ENCODE assay signal across 8 cellular contexts in the genomic region with DNA sequence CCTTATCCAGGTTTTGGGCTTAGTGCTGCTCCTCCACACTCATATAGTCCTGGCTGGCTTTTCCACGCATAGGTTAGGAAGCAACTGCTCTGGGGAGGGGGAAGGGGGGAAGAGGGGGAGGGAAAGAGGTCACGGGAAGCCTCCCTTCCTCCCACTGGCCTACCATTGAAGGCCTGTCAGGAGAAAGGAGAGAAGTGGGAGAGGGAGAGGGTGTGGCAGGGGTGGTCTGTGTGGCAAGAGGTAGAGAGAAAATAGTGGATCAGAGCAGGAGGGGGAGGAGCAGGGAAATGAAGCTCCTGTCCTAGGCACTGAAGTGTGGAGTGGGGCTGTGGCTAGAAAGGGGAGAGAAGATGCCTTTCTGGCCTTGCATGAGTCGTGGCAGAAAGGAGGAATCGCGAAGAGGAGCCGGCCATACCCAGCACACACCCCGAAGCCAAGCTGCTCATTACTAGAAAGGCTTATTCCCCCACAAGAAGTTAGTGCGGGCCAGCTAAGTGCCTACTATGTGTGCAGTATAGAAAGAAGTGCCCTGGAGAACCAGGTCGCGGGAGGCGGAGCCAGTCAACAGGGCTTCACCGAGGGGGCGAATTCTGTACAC. TPM values are rescaled to one million over a fixed set of nuclear protein-coding genes. Genes with fewer than 3 reads are reported as not detected.
A peak's percentile ranks its signal among the peaks of the same experiment; 100 is the strongest.
DNase-seq lines count a peak whose midpoint lies in the region; ATAC-seq and TF ChIP-seq lines count a peak whose summit lies in the region.

No MANE protein-coding gene starts in this region.

- peak overlapping the region; percentile 87 for H3K9ac ChIP-seq in Loucy (ENCODE audit: low read depth, low read length, poor library complexity, severe bottlenecking)

- H3K27ac ChIP-seq in dorsolateral prefrontal cortex: peak overlapping the region in 43 of 59 donors; percentile 15 to 86 (median 65)

- peaks cover 9% of the 10 kb centered on the region for H3K27me3 Mint-ChIP-seq in osteocyte (ENCODE audit: unreplicated experiment)

- in situ Hi-C loops in GM13977 (cut with MboI; ENCODE audit: low pct_unique_long_range_greater_than_20kb, low sequenced_read_pairs, unreplicated experiment): no loop called here

- no peak for ATAC-seq in GM19395 (IDR thresholded peaks at IDR 0.05; ENCODE audit: unreplicated experiment)

- peaks cover 52% of the 10 kb centered on the region for H3K4me1 ChIP-seq in Loucy (ENCODE audit: insufficient read depth, low read length, poor library complexity, severe bottlenecking)

- no peaks in the 10 kb centered on the region for H3K9me2 ChIP-seq in Loucy (replicated peaks; ENCODE audit: low read depth, low read length)

- no peaks in the 10 kb centered on the region for H3K9me3 ChIP-seq in Loucy (ENCODE audit: insufficient read depth, low read depth, low read length)

- H3K4me3 ChIP-seq in GM12865 (ENCODE audit: low read depth, low read length) (peak overlapping the region; percentile 79), Loucy (ENCODE audit: low read length, poor library complexity, severe bottlenecking) (peak overlapping the region; percentile 86), dorsolateral prefrontal cortex (peak overlapping the region in 57 of 59 donors; percentile 45 to 78 (median 64))

- H3K79me2 ChIP-seq in Loucy (ENCODE audit: insufficient read depth, low read length): peaks cover 39% of the 10 kb centered on the region

- intact Hi-C loops in dorsolateral prefrontal cortex (cut with DNase I): loop anchor here (10.0 kb wide), 3 partner anchors 143 to 423 kb away; no protein-coding TSS in a partner anchor

- peak overlapping the region; percentile 70 for H3K4me2 ChIP-seq in Loucy (ENCODE audit: low read depth, low read length, poor library complexity, severe bottlenecking)

- no peak for TF ChIP-seq CTCF in GM12865 (IDR thresholded peaks at IDR 0.05; ENCODE audit: insufficient read depth, low read depth, low read length, missing control alignments)
- no peak for TF ChIP-seq CTCF in Loucy (conservative IDR thresholded peaks at IDR 0.05; ENCODE audit: low read length)
- no peak for TF ChIP-seq CTCF in dorsolateral prefrontal cortex (IDR thresholded peaks at IDR 0.05 in 54 of 56, conservative IDR thresholded peaks at IDR 0.05 in 2 of 56; ENCODE audit: low read depth in 1 of 56, partially characterized antibody in 56 of 56)
- TF ChIP-seq CTCF in osteocyte (IDR thresholded peaks at IDR 0.05): no peak
- TF ChIP-seq CTCF in GM13977 (IDR thresholded peaks at IDR 0.05; ENCODE audit: extremely low read depth, insufficient read depth, missing control alignments): no peak

- peak overlapping the region; percentile 80 for H3K27ac Mint-ChIP-seq in osteocyte (ENCODE audit: unreplicated experiment)

- H3K4me3 Mint-ChIP-seq in osteocyte (ENCODE audit: unreplicated experiment): peak overlapping the region; percentile 88

- H4K20me1 ChIP-seq in Loucy (ENCODE audit: insufficient read depth, low read length, poor library complexity, severe bottlenecking): peaks cover 31% of the 10 kb centered on the region

- H2AFZ ChIP-seq in Loucy (ENCODE audit: low read length): no peak overlapping the region

- H3K27me3 ChIP-seq in Loucy (ENCODE audit: insufficient read depth, low read length, poor library complexity, severe bottlenecking) (no peaks in the 10 kb centered on the region), dorsolateral prefrontal cortex (peaks cover 0 to 51% (median 10%) of the 10 kb centered on the region in 45 donors)

- H3K9me3 Mint-ChIP-seq in osteocyte (ENCODE audit: unreplicated experiment): no peaks in the 10 kb centered on the region

- peaks cover 21% of the 10 kb centered on the region for H3K4me1 Mint-ChIP-seq in osteocyte (ENCODE audit: unreplicated experiment)

- H3K36me3 ChIP-seq in Loucy (ENCODE audit: insufficient read depth, low read length): no peaks in the 10 kb centered on the region

- peaks cover 3% of the 10 kb centered on the region for H3K36me3 Mint-ChIP-seq in osteocyte (ENCODE audit: unreplicated experiment)

- DNase-seq in GM12865 (ENCODE audit: low read depth) (no peak), dorsolateral prefrontal cortex (no peak), osteocyte (ENCODE audit: extremely low spot score, unreplicated experiment) (no peak), GM13977 (ENCODE audit: low spot score) (no peak), germinal center (ENCODE audit: low spot score) (no peak)
- no peak for DNase-seq in activated CD8-positive, alpha-beta memory T cell treated with anti-CD3 and anti-CD28 coated beads, Interleukin-2, amount 50 U/mL, for 48 hours

- H3F3A ChIP-seq in Loucy (ENCODE audit: low read depth): no peaks in the 10 kb centered on the region

RNA-seq across cellular contexts. Expression of a gene that starts 1.1 kb away (rescaled TPM):
- total RNA-seq in dorsolateral prefrontal cortex (10 to 100 TPM; 12.7 to 60.9 (median 23.9) TPM), osteocyte (12.4 and 12.9 TPM in 2 replicates)
